ENCODE assay signal across 12 cellular contexts in genomic region chr19:6887326-6887725, GRCh38. TPM values are rescaled to one million over a fixed set of nuclear protein-coding genes. Genes with fewer than 3 reads are reported as not detected.
DNase-seq lines count a peak whose midpoint lies in the region; ATAC-seq lines count a peak whose summit lies in the region.
"Had no signal": no experiment of that assay in that cellular context is flagged by ENCODE, and none has a peak within 500 bp of the region (broad histone marks: within the 10 kb centered on the region; RNA-seq: fewer than 3 reads in every experiment).

TSS of gene ADGRE1 (plus strand) at chr19:6887579. CDS start at chr19:6887609, 30 bp downstream.

- H3K4me1 Mint-ChIP-seq in T-cell: peaks cover 56 to 59% (median 57%) of the 10 kb centered on the region in 3 donors

- POLR2A ChIA-PET in T-cell (lab: Charles Lee): no interaction called here

- ATAC-seq in T-cell (replicated peaks in 1 of 4) (no peak), left lobe of liver (peak; percentile 31), GM21529 (IDR thresholded peaks at IDR 0.05; ENCODE audit: unreplicated experiment) (no peak)
- ATAC-seq: stimulated activated naive B cell treated with anti-CD40 and anti-IgM and Interleukin-4, amounts not matched to agents 10 μg/mL and 1 μg/mL and 100 μg/mL, for 72 hours had no signal

- peak within 1 kb of the TSS; percentile 17 to 51 (median 41) for H3K4me3 Mint-ChIP-seq in T-cell
- H3K4me3 Mint-ChIP-seq: stimulated activated naive B cell treated with anti-CD40 and anti-IgM and Interleukin-4, amounts not matched to agents 10 μg/mL and 1 μg/mL and 100 μg/mL, for 72 hours had no signal

- CTCF ChIA-PET in T-cell (lab: Charles Lee): no interaction called here

- peaks cover 4% of the 10 kb centered on the region for H3K36me3 Mint-ChIP-seq in T-cell

- peak within 1 kb of the TSS; percentile 47 to 71 for H3K27ac Mint-ChIP-seq in T-cell
- H3K27ac Mint-ChIP-seq: stimulated activated naive B cell treated with anti-CD40 and anti-IgM and Interleukin-4, amounts not matched to agents 10 μg/mL and 1 μg/mL and 100 μg/mL, for 72 hours had no signal

- H3K27me3 Mint-ChIP-seq in T-cell: no peaks in the 10 kb centered on the region

- peaks cover 5 to 12% (median 11%) of the 10 kb centered on the region in 3 donors for H3K9me3 Mint-ChIP-seq in T-cell

- peak; percentile 25 to 26 for DNase-seq in stimulated activated CD4-positive, alpha-beta T cell treated with anti-CD3 and anti-CD28 coated beads, Interleukin-2, amount 100 ng/mL, for 24 hours
- DNase-seq in stimulated activated CD4-positive, alpha-beta T cell treated with anti-CD3 and anti-CD28 coated beads, Interleukin-2, amount 100 ng/mL, for 48 hours: no peak
- peak in 3 of 34 experiments; percentile 14 to 25 (median 19) for DNase-seq in T-cell
- no peak for DNase-seq in left lobe of liver (ENCODE audit: low spot score)
- no peak for DNase-seq in HT-29 (ENCODE audit: low spot score)
- DNase-seq in iPS-NIHi7 (ENCODE audit: extremely low spot score): no peak
- DNase-seq in NCI-H187 treated with DMSO at 0.1 percent for 48 hours (lab: John Stamatoyannopoulos, UW): no peak
- DNase-seq: midbrain; stimulated activated naive B cell treated with anti-CD40 and anti-IgM and Interleukin-4, amounts not matched to agents 10 μg/mL and 1 μg/mL and 100 μg/mL, for 72 hours had no signal

RNA-seq across cellular contexts. Expression of gene ADGRE1, which starts in this region (rescaled TPM):
- total RNA-seq in T-cell (1 to 10 TPM; 3.4 to 9.7 (median 3.7) TPM), left lobe of liver (0.88 TPM)
- total RNA-seq in HT-29 (2014; rRNA removed; shearing (Covaris generic)): not detected in 2 replicates
- total RNA-seq: astrocyte, G401 had no signal

Comparison
In these comparisons a context has a peak if more than half of its experiments do, and no peak if none do; other contexts are left out.
1. DNase-seq: peak in stimulated activated CD4-positive, alpha-beta T cell treated with anti-CD3 and anti-CD28 coated beads, Interleukin-2, amount 100 ng/mL, for 24 hours (2 of 2); none in stimulated activated CD4-positive, alpha-beta T cell treated with anti-CD3 and anti-CD28 coated beads, Interleukin-2, amount 100 ng/mL, for 48 hours (0 of 2), left lobe of liver (single experiment), HT-29 (single experiment), iPS-NIHi7 (single experiment) and NCI-H187 treated with DMSO at 0.1 percent for 48 hours (single experiment).
2. Peak in ATAC-seq in left lobe of liver; RNA of the gene not detected or under 1 TPM.